Comparison of ENCODE assay signal across 1 cellular context in genomic region chr21:42144221-42144620, GRCh38.
TF ChIP-seq lines count a peak whose summit lies in the region.

No MANE protein-coding gene starts in this region.

TF ChIP-seq in HEK293, 187 proteins besides CTCF, POLR2A, EP300 and RAD21 (continued from another document):
- TF ChIP-seq ZNF580 (tag by site-specific recombination; IDR thresholded peaks at IDR 0.05) (no peak), ZSCAN16 (tag by site-specific recombination; IDR thresholded peaks at IDR 0.05) (no peak), ZFHX2 (tag by site-specific recombination; conservative IDR thresholded peaks at IDR 0.05) (peak; percentile 31; the same call in 1 of the 2 replicates), ZNF701 (tag by site-specific recombination; IDR thresholded peaks at IDR 0.05) (no peak), ZNF426 (tag by site-specific recombination; IDR thresholded peaks at IDR 0.05) (no peak), ZNF692 (tag by site-specific recombination; IDR thresholded peaks at IDR 0.05) (no peak), GLI4 (tag by site-specific recombination; IDR thresholded peaks at IDR 0.05) (no peak), SP7 (tag by site-specific recombination; IDR thresholded peaks at IDR 0.05) (no peak), ZNF560 (tag by site-specific recombination; IDR thresholded peaks at IDR 0.05; ENCODE audit: borderline replicate concordance) (no peak), ZFP69B (tag by site-specific recombination; IDR thresholded peaks at IDR 0.05) (no peak), ZFP41 (tag by site-specific recombination; IDR thresholded peaks at IDR 0.05; ENCODE audit: borderline replicate concordance) (no peak), EGR2 (tag by site-specific recombination; IDR thresholded peaks at IDR 0.05; ENCODE audit: low read depth) (peak; percentile 68; the same call in 1 of the 2 replicates), ZBTB21 (tag by site-specific recombination; IDR thresholded peaks at IDR 0.05) (no peak), MZF1 (tag by site-specific recombination; IDR thresholded peaks at IDR 0.05; ENCODE audit: borderline replicate concordance) (no peak), ZNF2 (tag by site-specific recombination; IDR thresholded peaks at IDR 0.05) (no peak), KLF16 (tag by site-specific recombination; IDR thresholded peaks at IDR 0.05) (no peak), ZNF76 (tag by site-specific recombination; IDR thresholded peaks at IDR 0.05; ENCODE audit: borderline replicate concordance, low read depth) (no peak), ELK4 (IDR thresholded peaks at IDR 0.05; ENCODE audit: borderline replicate concordance, low read depth, low read length) (no peak), ZNF510 (tag by site-specific recombination; IDR thresholded peaks at IDR 0.05; ENCODE audit: insufficient replicate concordance) (no peak), ZNF366 (tag by site-specific recombination; conservative IDR thresholded peaks at IDR 0.05) (peak; percentile 93), HOXC10 (CRISPR knock-in tag; IDR thresholded peaks at IDR 0.05) (no peak)
TF ChIP-seq in HEK293: peak in this region for 5.
